2 cellular contexts compared by ENCODE assay signal in genomic region chr1:16506364-16507136, GRCh38.
TF ChIP-seq lines count a peak whose summit lies in the region.

No MANE protein-coding gene starts in this region.

TF ChIP-seq in HEK293, 187 proteins besides CTCF, POLR2A, EP300 and RAD21:
- peak; percentile 96 for TF ChIP-seq SETDB1 (IDR thresholded peaks at IDR 0.05; ENCODE audit: insufficient read length, low read length)
- TF ChIP-seq TRIM28 (IDR thresholded peaks at IDR 0.05; ENCODE audit: borderline replicate concordance, low read length): peak; percentile 99
- 0 out of 2 replicates have a peak, but pooled peaks have one; percentile 33 for TF ChIP-seq ZNF544 (tag by site-specific recombination; IDR thresholded peaks at IDR 0.05)
- 0 out of 2 replicates have a peak, but pooled peaks have one; percentile 18 for TF ChIP-seq ZNF248 (tag by site-specific recombination; IDR thresholded peaks at IDR 0.05)

TF ChIP-seq in HepG2, 621 proteins besides CTCF, POLR2A, EP300 and RAD21:
- 0 out of 2 replicates have a peak, but pooled peaks have one; percentile 54 for TF ChIP-seq ZNF280D (CRISPR knock-in tag; IDR thresholded peaks at IDR 0.05)
- peak; percentile 23; the same call in 1 of the 2 replicates for TF ChIP-seq SAP130 (CRISPR knock-in tag; IDR thresholded peaks at IDR 0.05; ENCODE audit: low read depth)
- 0 out of 2 replicates have a peak, but pooled peaks have one; percentile 10 for TF ChIP-seq HDAC2 (CRISPR knock-in tag; IDR thresholded peaks at IDR 0.05)
